Comparison of ENCODE assay signal across 1 cellular context in the genomic region with DNA sequence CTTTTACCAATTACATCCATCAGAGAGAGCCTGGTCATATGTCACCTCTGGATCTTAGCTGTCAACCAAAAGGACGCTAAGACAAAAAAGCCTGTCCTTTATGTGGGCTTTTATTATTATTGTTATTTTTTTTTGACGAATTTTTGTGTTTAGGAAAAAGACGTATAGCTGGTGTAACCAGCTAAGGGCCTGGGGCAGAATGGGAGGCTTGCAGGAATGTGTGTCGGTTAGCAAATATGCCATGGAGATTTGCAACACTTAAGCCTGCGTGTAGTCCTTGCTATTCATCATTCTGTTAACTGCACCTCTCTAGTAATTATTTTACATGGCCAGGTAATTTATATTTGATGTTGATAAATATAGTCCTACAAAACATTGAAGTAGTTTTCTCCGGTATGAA.
A peak's percentile ranks its signal among the peaks of the same experiment; 100 is the strongest.
TF ChIP-seq lines count a peak whose summit lies in the region.

No MANE protein-coding gene starts in this region.

TF ChIP-seq in H1, 55 proteins besides CTCF, POLR2A, EP300 and RAD21:
- TF ChIP-seq TEAD4 (IDR thresholded peaks at IDR 0.05; ENCODE audit: low read depth, low read length) (0 out of 2 replicates have a peak, but pooled peaks have one; percentile 4), FOSL1 (IDR thresholded peaks at IDR 0.05; ENCODE audit: insufficient read depth, low read depth, low read length) (no peak)
